13 cellular contexts compared by ENCODE assay signal in genomic region chr3:129599073-129599472, GRCh38. TPM values are rescaled to one million over a fixed set of nuclear protein-coding genes. Genes with fewer than 3 reads are reported as not detected.
A peak's percentile ranks its signal among the peaks of the same experiment; 100 is the strongest.
DNase-seq lines count a peak whose midpoint lies in the region; ATAC-seq, FAIRE-seq and TF ChIP-seq lines count a peak whose summit lies in the region.
"Had no signal": no experiment of that assay in that cellular context is flagged by ENCODE, and none has a peak within 500 bp of the region (broad histone marks: within the 10 kb centered on the region; RNA-seq: fewer than 3 reads in every experiment).

No MANE protein-coding gene starts in this region.

- H3K4me1 ChIP-seq in A549 = peaks cover 74% of the 10 kb centered on the region
- peaks cover 83% of the 10 kb centered on the region for H3K4me1 ChIP-seq in NT2/D1 (ENCODE audit: insufficient read depth, insufficient read length)
- peaks cover 40 to 100% (median 74%) of the 10 kb centered on the region in 3 donors for H3K4me1 ChIP-seq in esophagus squamous epithelium

- ATAC-seq in A549 (no peak), GM19351 (IDR thresholded peaks at IDR 0.05; ENCODE audit: unreplicated experiment) (no peak)

- no peak for TF ChIP-seq RAD21 in A549 (conservative IDR thresholded peaks at IDR 0.05 in 1 of 2, IDR thresholded peaks at IDR 0.05 in 1 of 2)

- no peak for TF ChIP-seq CTCF in A549 (IDR thresholded peaks at IDR 0.05)
- TF ChIP-seq CTCF in esophagus squamous epithelium (IDR thresholded peaks at IDR 0.05) = no peak
- TF ChIP-seq CTCF in osteocyte (IDR thresholded peaks at IDR 0.05) = no peak

- TF ChIP-seq POLR2A in A549 (IDR thresholded peaks at IDR 0.05; ENCODE audit: low read length) (no peak), esophagus squamous epithelium (IDR thresholded peaks at IDR 0.05) (no peak)

- no peaks in the 10 kb centered on the region for H3K9me3 ChIP-seq in A549
- no peaks in the 10 kb centered on the region for H3K9me3 ChIP-seq in NT2/D1 (ENCODE audit: insufficient read depth, low read length)
- H3K9me3 ChIP-seq in esophagus squamous epithelium = no peaks in the 10 kb centered on the region

- peaks cover 62% of the 10 kb centered on the region for H3K36me3 ChIP-seq in NT2/D1 (ENCODE audit: insufficient read depth, insufficient read length, low read length)
- H3K36me3 ChIP-seq in esophagus squamous epithelium = no peaks in the 10 kb centered on the region

- no peak for FAIRE-seq in A549 (lab: Jason Lieb, UNC)

- no peak overlapping the region for H3K4me3 ChIP-seq in A549
- H3K4me3 ChIP-seq in NT2/D1 (ENCODE audit: insufficient read length, low read depth) = no peak overlapping the region
- H3K4me3 ChIP-seq in esophagus squamous epithelium = peak overlapping the region in 1 of 4 donors; percentile 18

- H3K27me3 Mint-ChIP-seq in osteocyte (ENCODE audit: unreplicated experiment) = no peaks in the 10 kb centered on the region

- peaks cover 100% of the 10 kb centered on the region for H3K4me1 Mint-ChIP-seq in osteocyte (ENCODE audit: unreplicated experiment)

- POLR2A ChIA-PET in A549 (lab: Yijun Ruan, JAX) = no interaction called here

- intact Hi-C loops in esophagus squamous epithelium (cut with DNase I) = no loop called here

- H3K27me3 ChIP-seq in NT2/D1 (ENCODE audit: insufficient read depth, insufficient read length) (no peaks in the 10 kb centered on the region), esophagus squamous epithelium (no peaks in the 10 kb centered on the region)

- DNase-seq in A549 (ENCODE audit: low read depth in 1 of 2, low spot score in 1 of 2) (no peak), NT2/D1 (ENCODE audit: low read depth, low spot score) (no peak), esophagus squamous epithelium (lab: John Stamatoyannopoulos, UW) (no peak), osteocyte (ENCODE audit: extremely low spot score, unreplicated experiment) (no peak), SKM-1 treated with dmso at 0.1 percent for 144 hours (lab: John Stamatoyannopoulos, UW; ENCODE audit: unreplicated experiment) (no peak), NCI-H2227 treated with DMSO at 0.1 percent for 48 hours (lab: John Stamatoyannopoulos, UW) (no peak)
- no peak for DNase-seq in activated effector memory CD4-positive, alpha-beta T cell treated with anti-CD3 and anti-CD28 coated beads, Interleukin-2, amount 50 U/mL, for 16 hours
- DNase-seq: activated B cell treated with CpG ODN at 0.5 μM for 24 hours; NCI-H524; occipital lobe; stimulated activated CD4-positive, alpha-beta T cell treated with anti-CD3 and anti-CD28 coated beads, Interleukin-4, amount 100 ng/mL, for 24 hours had no signal

- peak overlapping the region; percentile 99 for H3K27ac Mint-ChIP-seq in osteocyte (ENCODE audit: unreplicated experiment)
- H3K27ac Mint-ChIP-seq: activated B cell treated with CpG ODN at 0.5 μM for 24 hours had no signal

- no peak for TF ChIP-seq EP300 in A549 (IDR thresholded peaks at IDR 0.05)

- H3K4me3 Mint-ChIP-seq in osteocyte (ENCODE audit: unreplicated experiment) = peak overlapping the region; percentile 22
- H3K4me3 Mint-ChIP-seq: activated B cell treated with CpG ODN at 0.5 μM for 24 hours had no signal

- peak overlapping the region; percentile 54 for H3K4me2 ChIP-seq in A549

- 95% methylated on average over 16 of the region's 19 CpGs for WGBS in A549 (ENCODE audit: missing lambda C conversion rate)
- 52 to 79% methylated on average over 10 to 17 of the region's 19 CpGs for WGBS in esophagus squamous epithelium, 2 donors

- H3K36me3 Mint-ChIP-seq in osteocyte (ENCODE audit: unreplicated experiment) = no peaks in the 10 kb centered on the region

- peak overlapping the region; percentile 58 for H3K9ac ChIP-seq in NT2/D1 (ENCODE audit: insufficient read length, low read depth)

- H3K9me3 Mint-ChIP-seq in osteocyte (ENCODE audit: unreplicated experiment) = no peaks in the 10 kb centered on the region
- H3K9me3 Mint-ChIP-seq: activated B cell treated with CpG ODN at 0.5 μM for 24 hours had no signal

- H3K27ac ChIP-seq in A549 = peak overlapping the region in 1 of 2 experiments; percentile 76; a peak in 3 of 6 replicates
- H3K27ac ChIP-seq in esophagus squamous epithelium = peak overlapping the region; percentile 67 to 94 (median 84)

- CTCF ChIA-PET in A549 (lab: Yijun Ruan, JAX) = interaction anchor here (1.5 kb wide), 1 partner anchor 29 kb away, joined by 5 read pairs; no protein-coding TSS in a partner anchor

TF ChIP-seq in A549, 52 proteins besides CTCF, POLR2A, EP300 and RAD21 (continues in another document):
- no peak for TF ChIP-seq NR3C1 (IDR thresholded peaks at IDR 0.05)
- no peak for TF ChIP-seq CEBPB (IDR thresholded peaks at IDR 0.05)
- no peak for TF ChIP-seq HOXB13 (CRISPR knock-in tag; IDR thresholded peaks at IDR 0.05; ENCODE audit: low read depth)
- no peak for TF ChIP-seq USF2 (IDR thresholded peaks at IDR 0.05)
- TF ChIP-seq RCOR1 (IDR thresholded peaks at IDR 0.05; ENCODE audit: low read depth, low read length) = no peak
- TF ChIP-seq PHF8 (IDR thresholded peaks at IDR 0.05; ENCODE audit: borderline replicate concordance, low read depth) = no peak
- no peak for TF ChIP-seq SMC3 (IDR thresholded peaks at IDR 0.05)
- TF ChIP-seq HDAC2 (IDR thresholded peaks at IDR 0.05) = no peak
- no peak for TF ChIP-seq ATOH8 (CRISPR knock-in tag; IDR thresholded peaks at IDR 0.05; ENCODE audit: low read depth)
- no peak for TF ChIP-seq E2F6 (IDR thresholded peaks at IDR 0.05; ENCODE audit: borderline replicate concordance, low read depth)
- no peak for TF ChIP-seq MAZ (IDR thresholded peaks at IDR 0.05; ENCODE audit: borderline replicate concordance, low read depth, low read length)
- TF ChIP-seq PBX3 (IDR thresholded peaks at IDR 0.05) = no peak
- no peak for TF ChIP-seq JUN (IDR thresholded peaks at IDR 0.05)
- no peak for TF ChIP-seq POLR2AphosphoS2 (conservative IDR thresholded peaks at IDR 0.05; ENCODE audit: low read length)
- TF ChIP-seq CBX8 (IDR thresholded peaks at IDR 0.05) = no peak
- TF ChIP-seq MYC (IDR thresholded peaks at IDR 0.05; ENCODE audit: borderline replicate concordance, low read length) = no peak
- no peak for TF ChIP-seq HMGXB4 (CRISPR knock-in tag; IDR thresholded peaks at IDR 0.05; ENCODE audit: borderline replicate concordance)

RNA-seq across cellular contexts. Expression of gene PLXND1, which starts 7.4 kb away (rescaled TPM):
- polyA plus RNA-seq in A549 (2011; rRNA removed) = 26.8 and 49.3 TPM in 2 replicates
- polyA plus RNA-seq in A549 (2012; cell fraction: cytosol; rRNA removed) = 37.6 and 41.4 TPM in 2 replicates
- 133 and 136 TPM in 2 replicates for polyA plus RNA-seq in A549 (2012; cell fraction: nucleus; rRNA removed)
- polyA plus RNA-seq in A549 (2017; fragmentation: RNase III; extraction: RNeasy Plus Mini Kit Qiagen cat#74134 plus additional on column Dnase treatment) = 47.2 to 72.6 TPM (median 58.6 TPM) in 3 replicates
- 49.8 and 54.9 TPM in 2 replicates for polyA minus RNA-seq in A549 (2011; rRNA and poly(A)+ RNA removed)
- 10 to 100 TPM in 3 of 4 donors, 1 to 10 TPM in 1; 4.5 to 66.0 (median 24.4) TPM for total RNA-seq in esophagus squamous epithelium
- total RNA-seq in osteocyte = 316 and 358 TPM in 2 replicates

RNA-seq across cellular contexts. Expression of gene H1-8, which starts 56.1 kb away (rescaled TPM):
- polyA plus RNA-seq in A549 (2011; rRNA removed) = not detected in 2 replicates
- polyA plus RNA-seq in A549 (2012; cell fraction: cytosol; rRNA removed) = not detected in 2 replicates
- polyA plus RNA-seq in A549 (2012; cell fraction: nucleus; rRNA removed) = not detected in 2 replicates
- not detected in 3 replicates for polyA plus RNA-seq in A549 (2017; fragmentation: RNase III; extraction: RNeasy Plus Mini Kit Qiagen cat#74134 plus additional on column Dnase treatment)
- not detected in 2 replicates for polyA minus RNA-seq in A549 (2011; rRNA and poly(A)+ RNA removed)
- not detected for total RNA-seq in esophagus squamous epithelium
- not detected in 2 replicates for total RNA-seq in osteocyte
- total RNA-seq: activated B cell treated with CpG ODN at 0.5 μM for 24 hours, aorta, occipital lobe had no signal
- polyA plus RNA-seq: aorta had no signal
